ENCODE assay signal across 8 cellular contexts in the genomic region with DNA sequence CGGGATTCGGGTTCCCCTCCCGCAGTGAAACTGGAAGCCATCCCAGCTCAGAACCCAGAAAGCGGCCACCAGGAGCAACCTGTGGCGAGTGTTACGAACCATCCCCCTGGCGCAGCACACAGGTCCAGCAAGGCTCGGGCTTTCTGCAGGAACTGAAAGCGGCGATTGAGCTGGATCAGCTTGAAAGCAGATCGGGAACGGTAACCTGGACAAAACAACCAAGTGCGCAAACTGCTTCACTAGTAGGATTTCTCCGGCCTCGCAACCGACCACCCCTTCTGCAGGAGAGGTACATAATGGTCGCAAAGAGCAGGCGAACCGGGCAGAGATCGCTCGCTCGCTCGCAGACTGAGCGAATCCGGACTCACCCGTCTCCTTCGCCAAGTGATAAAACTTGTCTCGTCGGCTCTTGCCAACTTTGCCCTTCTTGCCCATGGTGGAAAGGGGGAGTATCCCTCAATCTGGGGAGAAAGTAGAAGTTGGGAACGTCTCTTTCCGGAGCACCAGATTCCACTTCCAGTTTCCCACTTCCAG. TPM values are rescaled to one million over a fixed set of nuclear protein-coding genes. Genes with fewer than 3 reads are reported as not detected.
A peak's percentile ranks its signal among the peaks of the same experiment; 100 is the strongest.
DNase-seq lines count a peak whose midpoint lies in the region; ATAC-seq and TF ChIP-seq lines count a peak whose summit lies in the region.

No MANE protein-coding gene starts in this region.

- peak; percentile 6 for ATAC-seq in GM21576 (IDR thresholded peaks at IDR 0.05; ENCODE audit: unreplicated experiment)
- no peak for ATAC-seq in natural killer cell treated with Interleukin-12 subunit alpha and Interleukin-12 subunit beta and Interleukin-15 and Interleukin-18, amount 100 ng/mL, for 72 hours
- no peak for ATAC-seq in GM21737 (IDR thresholded peaks at IDR 0.05; ENCODE audit: unreplicated experiment)
- no peak for ATAC-seq in GM18505 (IDR thresholded peaks at IDR 0.05; ENCODE audit: unreplicated experiment)

- TF ChIP-seq POLR2A in GM18505 (IDR thresholded peaks at IDR 0.05; ENCODE audit: borderline replicate concordance, extremely low read depth, insufficient read depth, insufficient read length) = no peak

- H3K9me3 ChIP-seq in SJSA1 (replicated peaks) = no peaks in the 10 kb centered on the region

- H3K9me3 Mint-ChIP-seq in natural killer cell treated with Interleukin-12 subunit alpha and Interleukin-12 subunit beta and Interleukin-15 and Interleukin-18, amount 100 ng/mL, for 72 hours = no peaks in the 10 kb centered on the region

- H3K27me3 ChIP-seq in SJSA1 (replicated peaks) = no peaks in the 10 kb centered on the region

- H3K4me1 ChIP-seq in SJSA1 (replicated peaks) = peaks cover 17% of the 10 kb centered on the region

- DNase-seq in AG08395 (ENCODE audit: low spot score) (peak; percentile 22), SJSA1 (ENCODE audit: low read depth in 1 of 2, low spot score in 2 of 2) (no peak), epithelial cell of prostate (ENCODE audit: low read depth, low spot score) (no peak), posterior vena cava (ENCODE audit: low spot score) (no peak)
- no peak for DNase-seq in natural killer cell treated with Interleukin-12 subunit alpha and Interleukin-12 subunit beta and Interleukin-15 and Interleukin-18, amount 100 ng/mL, for 72 hours (ENCODE audit: low spot score)

- peaks cover 31% of the 10 kb centered on the region for H3K36me3 Mint-ChIP-seq in natural killer cell treated with Interleukin-12 subunit alpha and Interleukin-12 subunit beta and Interleukin-15 and Interleukin-18, amount 100 ng/mL, for 72 hours

- peak overlapping the region; percentile 99 for H3K4me3 Mint-ChIP-seq in natural killer cell treated with Interleukin-12 subunit alpha and Interleukin-12 subunit beta and Interleukin-15 and Interleukin-18, amount 100 ng/mL, for 72 hours

- H3K4me1 Mint-ChIP-seq in natural killer cell treated with Interleukin-12 subunit alpha and Interleukin-12 subunit beta and Interleukin-15 and Interleukin-18, amount 100 ng/mL, for 72 hours (ENCODE audit: low read depth in 2 of 2) = peaks cover 53 to 61% of the 10 kb centered on the region in 2 donors

- H3K36me3 ChIP-seq in SJSA1 = peaks cover 94% of the 10 kb centered on the region

- peak overlapping the region; percentile 84 for H3K4me3 ChIP-seq in SJSA1

- H3K27ac ChIP-seq in SJSA1 (peak overlapping the region; percentile 96), epithelial cell of prostate (peak overlapping the region; percentile 85)

- H3K27me3 Mint-ChIP-seq in natural killer cell treated with Interleukin-12 subunit alpha and Interleukin-12 subunit beta and Interleukin-15 and Interleukin-18, amount 100 ng/mL, for 72 hours = no peaks in the 10 kb centered on the region

- H3K27ac Mint-ChIP-seq in natural killer cell treated with Interleukin-12 subunit alpha and Interleukin-12 subunit beta and Interleukin-15 and Interleukin-18, amount 100 ng/mL, for 72 hours = peak overlapping the region; percentile 99

- intact Hi-C loops in posterior vena cava (cut with DNase I) = no loop called here

RNA-seq across cellular contexts. Expression of a gene that starts 0.7 kb away (rescaled TPM):
- 54.4 and 63.7 TPM in 2 replicates for total RNA-seq in SJSA1 (2014; rRNA removed; shearing (Covaris generic))
- 100 to 1,000 TPM; 163 to 202 TPM for total RNA-seq in natural killer cell treated with Interleukin-12 subunit alpha and Interleukin-12 subunit beta and Interleukin-15 and Interleukin-18, amount 100 ng/mL, for 72 hours
- 100 to 1,000 TPM in 1 of 2 donors, 10 to 100 TPM in 1; 94.8 to 104 TPM for total RNA-seq in posterior vena cava

RNA-seq across cellular contexts. Expression of a gene that starts 0.9 kb away (rescaled TPM):
- total RNA-seq in SJSA1 (2014; rRNA removed; shearing (Covaris generic)) = 68.9 and 80.2 TPM in 2 replicates
- total RNA-seq in natural killer cell treated with Interleukin-12 subunit alpha and Interleukin-12 subunit beta and Interleukin-15 and Interleukin-18, amount 100 ng/mL, for 72 hours = 100 to 1,000 TPM in 1 of 2 donors, 10 to 100 TPM in 1; 74.2 to 116 TPM
- 10 to 100 TPM; 25.2 to 26.0 TPM for total RNA-seq in posterior vena cava

RNA-seq across cellular contexts. Expression of a gene that starts 15.9 kb away (rescaled TPM):
- total RNA-seq in SJSA1 (2014; rRNA removed; shearing (Covaris generic)) = 75.9 and 115 TPM in 2 replicates
- total RNA-seq in natural killer cell treated with Interleukin-12 subunit alpha and Interleukin-12 subunit beta and Interleukin-15 and Interleukin-18, amount 100 ng/mL, for 72 hours = 100 to 1,000 TPM; 102 to 136 TPM
- total RNA-seq in posterior vena cava = 10 to 100 TPM; 45.6 to 76.9 TPM

RNA-seq across cellular contexts. Expression of a gene that starts 46.9 kb away (rescaled TPM):
- total RNA-seq in SJSA1 (2014; rRNA removed; shearing (Covaris generic)) = not detected in 2 replicates
- not detected for total RNA-seq in natural killer cell treated with Interleukin-12 subunit alpha and Interleukin-12 subunit beta and Interleukin-15 and Interleukin-18, amount 100 ng/mL, for 72 hours
- total RNA-seq in posterior vena cava = not detected

RNA-seq across cellular contexts. Expression of a gene that starts 52.6 kb away (rescaled TPM):
- 102 and 118 TPM in 2 replicates for total RNA-seq in SJSA1 (2014; rRNA removed; shearing (Covaris generic))
- 100 to 1,000 TPM; 107 to 161 TPM for total RNA-seq in natural killer cell treated with Interleukin-12 subunit alpha and Interleukin-12 subunit beta and Interleukin-15 and Interleukin-18, amount 100 ng/mL, for 72 hours
- total RNA-seq in posterior vena cava = 10 to 100 TPM; 80.9 to 89.7 TPM
